1 cellular context compared by ENCODE assay signal in genomic region chr19:13130886-13131490, GRCh38.
TF ChIP-seq lines count a peak whose summit lies in the region.

No MANE protein-coding gene starts in this region.

TF ChIP-seq in HepG2, 621 proteins besides CTCF, POLR2A, EP300 and RAD21:
- TF ChIP-seq DDIT3 (CRISPR knock-in tag; IDR thresholded peaks at IDR 0.05): no peak
- TF ChIP-seq ZNF18 (CRISPR knock-in tag; IDR thresholded peaks at IDR 0.05; ENCODE audit: insufficient replicate concordance): no peak
- TF ChIP-seq ZNF790 (CRISPR knock-in tag; IDR thresholded peaks at IDR 0.05; ENCODE audit: borderline replicate concordance): no peak
- peak; percentile 63 for TF ChIP-seq RBM22 (optimal IDR thresholded peaks at IDR 0.05; ENCODE audit: low read length)
- TF ChIP-seq RXRB (CRISPR knock-in tag; IDR thresholded peaks at IDR 0.05; ENCODE audit: borderline replicate concordance): no peak
- no peak for TF ChIP-seq GMEB2 (CRISPR knock-in tag; IDR thresholded peaks at IDR 0.05; ENCODE audit: low read depth)
- TF ChIP-seq GATAD2A (CRISPR knock-in tag; IDR thresholded peaks at IDR 0.05): no peak
- peak; percentile 72 for TF ChIP-seq ZMYM3 (CRISPR knock-in tag; IDR thresholded peaks at IDR 0.05)
- TF ChIP-seq DMAP1 (CRISPR knock-in tag; IDR thresholded peaks at IDR 0.05): no peak
- TF ChIP-seq ZNF430 (CRISPR knock-in tag; IDR thresholded peaks at IDR 0.05): no peak
- TF ChIP-seq ZNF629 (CRISPR knock-in tag; conservative IDR thresholded peaks at IDR 0.05): peak; percentile 93
- TF ChIP-seq ZNF619 (CRISPR knock-in tag; IDR thresholded peaks at IDR 0.05): no peak
- TF ChIP-seq ZNF382 (CRISPR knock-in tag; IDR thresholded peaks at IDR 0.05; ENCODE audit: borderline replicate concordance): no peak
- no peak for TF ChIP-seq ZNF572 (CRISPR knock-in tag; IDR thresholded peaks at IDR 0.05)
- no peak for TF ChIP-seq FOXA1 (IDR thresholded peaks at IDR 0.05)
- TF ChIP-seq FOXA1 (CRISPR knock-in tag; IDR thresholded peaks at IDR 0.05): no peak
- TF ChIP-seq ZNF879 (CRISPR knock-in tag; IDR thresholded peaks at IDR 0.05): no peak
- TF ChIP-seq BHLHE40 (IDR thresholded peaks at IDR 0.05; ENCODE audit: low read length): no peak
- TF ChIP-seq EZH2 (conservative IDR thresholded peaks at IDR 0.05; ENCODE audit: low read depth, low read length): no peak
- TF ChIP-seq ZSCAN25 (CRISPR knock-in tag; IDR thresholded peaks at IDR 0.05): no peak
- TF ChIP-seq CBX5 (CRISPR knock-in tag; IDR thresholded peaks at IDR 0.05; ENCODE audit: borderline replicate concordance): no peak
- no peak for TF ChIP-seq NFE2L1 (CRISPR knock-in tag; IDR thresholded peaks at IDR 0.05; ENCODE audit: borderline replicate concordance)
- TF ChIP-seq CC2D1A (CRISPR knock-in tag; IDR thresholded peaks at IDR 0.05): no peak
- no peak for TF ChIP-seq MTA3 (CRISPR knock-in tag; IDR thresholded peaks at IDR 0.05)
- TF ChIP-seq BCL3 (CRISPR knock-in tag; IDR thresholded peaks at IDR 0.05): no peak
- TF ChIP-seq ZFAT (CRISPR knock-in tag; conservative IDR thresholded peaks at IDR 0.05): no peak
- TF ChIP-seq CHD4 (IDR thresholded peaks at IDR 0.05; ENCODE audit: borderline replicate concordance, low read length): peak; percentile 46; the same call in 1 of the 2 replicates
- no peak for TF ChIP-seq MXI1 (IDR thresholded peaks at IDR 0.05; ENCODE audit: borderline replicate concordance, low read depth, low read length)
